Comparison of ENCODE assay signal across 22 cellular contexts in the genomic region with DNA sequence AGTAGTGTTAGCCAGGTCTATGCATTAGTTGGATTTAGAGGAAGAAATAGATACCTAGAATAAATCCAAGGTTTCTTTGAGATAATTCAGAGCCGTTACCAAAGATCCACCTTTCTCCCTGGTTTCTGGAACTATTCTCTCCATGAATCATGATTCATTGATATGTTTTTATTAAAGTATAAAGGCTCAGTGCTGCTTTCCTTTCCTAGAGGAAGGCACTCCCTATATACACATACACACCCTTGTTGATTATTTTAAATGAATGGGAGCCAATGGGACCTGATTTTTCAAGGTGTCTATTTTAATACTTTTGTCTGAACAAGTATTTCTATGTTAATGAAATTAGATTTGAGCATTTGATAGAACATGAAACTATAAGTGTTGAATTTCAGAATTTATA.
A peak's percentile ranks its signal among the peaks of the same experiment; 100 is the strongest.
DNase-seq lines count a peak whose midpoint lies in the region; ATAC-seq and TF ChIP-seq lines count a peak whose summit lies in the region.
"Had no signal": no experiment of that assay in that cellular context is flagged by ENCODE, and none has a peak within 500 bp of the region (broad histone marks: within the 10 kb centered on the region; RNA-seq: fewer than 3 reads in every experiment).

No MANE protein-coding gene starts in this region.

- H3K4me1 ChIP-seq in heart right ventricle = peaks cover 2 to 64% (median 54%) of the 10 kb centered on the region in 9 donors
- H3K4me1 ChIP-seq in right atrium auricular region = peaks cover 0 to 24% of the 10 kb centered on the region in 2 donors
- H3K4me1 ChIP-seq in esophagus squamous epithelium = peaks cover 8 to 68% (median 27%) of the 10 kb centered on the region in 3 donors
- H3K4me1 ChIP-seq in vagina = peaks cover 55% of the 10 kb centered on the region

- H3K4me1 Mint-ChIP-seq in nephron = peaks cover 45% of the 10 kb centered on the region
- H3K4me1 Mint-ChIP-seq: GM23338 had no signal

- H3K36me3 Mint-ChIP-seq in nephron (ENCODE audit: low read depth) = no peaks in the 10 kb centered on the region

- no peaks in the 10 kb centered on the region for H3K27me3 Mint-ChIP-seq in nephron (ENCODE audit: low read depth)

- no peaks in the 10 kb centered on the region for H3K9me3 Mint-ChIP-seq in nephron
- H3K9me3 Mint-ChIP-seq: GM23338 had no signal

- H3K4me3 ChIP-seq in heart right ventricle (no peak overlapping the region), right atrium auricular region (no peak overlapping the region), esophagus squamous epithelium (no peak overlapping the region), vagina (no peak overlapping the region)
- H3K4me3 ChIP-seq: GM23338, HAP-1, K562 had no signal

- intact Hi-C loops in heart right ventricle (cut with DNase I) = loop anchor here in 7 of 10 donors (2.0 to 10.0 kb wide), 6 partner anchors 87 to 147 kb away; partner anchors contain the start of gene SPRY1 (in 5 of the 7)
- intact Hi-C loops in esophagus squamous epithelium (cut with DNase I) = no loop called here
- intact Hi-C loops in vagina (cut with DNase I) = no loop called here

- no peak overlapping the region for H3K4me3 Mint-ChIP-seq in nephron
- H3K4me3 Mint-ChIP-seq: GM23338 had no signal

- H3K27me3 ChIP-seq in heart right ventricle = no peaks in the 10 kb centered on the region
- no peaks in the 10 kb centered on the region for H3K27me3 ChIP-seq in right atrium auricular region
- no peaks in the 10 kb centered on the region for H3K27me3 ChIP-seq in esophagus squamous epithelium
- no peaks in the 10 kb centered on the region for H3K27me3 ChIP-seq in vagina

- H3K27ac ChIP-seq in heart right ventricle (peak overlapping the region in 6 of 10 donors; percentile 41 to 71 (median 54)), right atrium auricular region (peak overlapping the region in 1 of 2 donors; percentile 32), esophagus squamous epithelium (peak overlapping the region; percentile 35 to 76 (median 62)), vagina (peak overlapping the region; percentile 43)
- H3K27ac ChIP-seq: C4-2B, HL-60 had no signal

- no peak for ATAC-seq in heart right ventricle
- no peak for ATAC-seq in GM18498 (IDR thresholded peaks at IDR 0.05; ENCODE audit: unreplicated experiment)
- ATAC-seq: GM23338, HepG2, K562, Panc1 had no signal

- peak overlapping the region; percentile 42 to 68 (median 64) for H3K27ac Mint-ChIP-seq in nephron
- H3K27ac Mint-ChIP-seq: GM23338 had no signal

- DNase-seq in heart right ventricle (no peak), right atrium auricular region (ENCODE audit: low spot score) (no peak), esophagus squamous epithelium (lab: John Stamatoyannopoulos, UW) (no peak), vagina (ENCODE audit: extremely low spot score in 2 of 2) (no peak), medulla oblongata (ENCODE audit: extremely low spot score) (no peak)
- DNase-seq in activated naive CD4-positive, alpha-beta T cell treated with anti-CD3 and anti-CD28 coated beads, Interleukin-2, amount 50 U/mL, for 16 hours = no peak
- DNase-seq: EL; MM.1S; NCI-H1048; NCI-H1436; NCI-H1930; NK-92 treated with Interleukin-12 subunit alpha and Interleukin-12 subunit beta, amount 100 ng/mL, for 24 hours; SIG-M5 had no signal

- H3K9me3 ChIP-seq in heart right ventricle = peaks cover 0 to 5% (median 0%) of the 10 kb centered on the region in 11 donors
- H3K9me3 ChIP-seq in right atrium auricular region = no peaks in the 10 kb centered on the region
- H3K9me3 ChIP-seq in esophagus squamous epithelium = no peaks in the 10 kb centered on the region
- H3K9me3 ChIP-seq in vagina = no peaks in the 10 kb centered on the region
- H3K9me3 ChIP-seq: HAP-1 had no signal

- WGBS in heart right ventricle, 2 donors = 72 to 75% methylated on average over 1 of the region's 1 CpG
- WGBS in esophagus squamous epithelium, 2 donors = 24 to 52% methylated on average over 1 of the region's 1 CpG

- H3K36me3 ChIP-seq in heart right ventricle (no peaks in the 10 kb centered on the region), right atrium auricular region (no peaks in the 10 kb centered on the region), esophagus squamous epithelium (no peaks in the 10 kb centered on the region), vagina (no peaks in the 10 kb centered on the region)
- H3K36me3 ChIP-seq: HAP-1 had no signal

- TF ChIP-seq CTCF in heart right ventricle (IDR thresholded peaks at IDR 0.05) (no peak), right atrium auricular region (IDR thresholded peaks at IDR 0.05) (no peak), esophagus squamous epithelium (IDR thresholded peaks at IDR 0.05) (no peak), nephron (IDR thresholded peaks at IDR 0.05; ENCODE audit: unreplicated experiment in 3 of 3) (no peak), vagina (IDR thresholded peaks at IDR 0.05) (no peak)

- TF ChIP-seq POLR2A in esophagus squamous epithelium (IDR thresholded peaks at IDR 0.05) (no peak), vagina (IDR thresholded peaks at IDR 0.05) (no peak)

Comparison
In these comparisons a context has a peak if more than half of its experiments do, and no peak if none do; other contexts are left out.
1. intact Hi-C loops: an anchor here in heart right ventricle (2.0 to 10.0 kb wide); none called in esophagus squamous epithelium and vagina.